8 cellular contexts compared by ENCODE assay signal in genomic region chr2:240434728-240435456, GRCh38. TPM values are rescaled to one million over a fixed set of nuclear protein-coding genes. Genes with fewer than 3 reads are reported as not detected.
DNase-seq lines count a peak whose midpoint lies in the region; FAIRE-seq and TF ChIP-seq lines count a peak whose summit lies in the region.

No MANE protein-coding gene starts in this region.

- TF ChIP-seq POLR2A in spleen (IDR thresholded peaks at IDR 0.05), result no peak

- TF ChIP-seq CTCF in bronchial epithelial cell (IDR thresholded peaks at IDR 0.05; ENCODE audit: insufficient read depth, low read length, severe bottlenecking) (no peak), spleen (IDR thresholded peaks at IDR 0.05 in 8 of 11, conservative IDR thresholded peaks at IDR 0.05 in 3 of 11) (no peak)

- intact Hi-C loops in spleen (cut with DNase I; ENCODE audit: low total_unique reads), result loop anchor here (10.0 kb wide), 1 partner anchor 370 kb away; no protein-coding TSS in a partner anchor

- WGBS in spleen, 5 donors, result 1 to 4% (median 2%) methylated on average over 28 to 71 of the region's 71 CpGs

- H3K27me3 ChIP-seq in bronchial epithelial cell (ENCODE audit: control insufficient read depth, insufficient read depth, low read length), result no peaks in the 10 kb centered on the region
- H3K27me3 ChIP-seq in spleen (replicated peaks in 1 of 7), result peaks cover 0 to 70% (median 35%) of the 10 kb centered on the region in 7 donors

- H3K4me3 ChIP-seq in bronchial epithelial cell (ENCODE audit: low read depth, low read length), result peak overlapping the region; percentile 75
- peak overlapping the region; percentile 45 to 81 (median 63) for H3K4me3 ChIP-seq in spleen

- no peaks in the 10 kb centered on the region for H3K9me3 ChIP-seq in spleen

- FAIRE-seq in bronchial epithelial cell (lab: Jason Lieb, UNC), result no peak

- H3K27ac ChIP-seq in spleen, result peak overlapping the region in 6 of 8 donors; percentile 58 to 87 (median 78)

- peak; percentile 92 for DNase-seq in EL
- peak; percentile 93 for DNase-seq in HCEC 1CT
- peak; percentile 16 for DNase-seq in NCI-H2081 treated with DMSO at 0.1 percent for 48 hours (lab: John Stamatoyannopoulos, UW)
- peak; percentile 51 to 74 (median 72) for DNase-seq in activated CD4-positive, CD25-positive, alpha-beta regulatory T cell (lab: John Stamatoyannopoulos, UW)
- peak; percentile 64 for DNase-seq in bronchial epithelial cell (ENCODE audit: low read depth)
- DNase-seq in inferior parietal cortex (ENCODE audit: extremely low spot score), result peak; percentile 69
- DNase-seq in spleen, result peak; percentile 95
- no peak for DNase-seq in OCI-M2 (lab: John Stamatoyannopoulos, UW; ENCODE audit: unreplicated experiment)

- H3K36me3 ChIP-seq in bronchial epithelial cell (ENCODE audit: control insufficient read depth, insufficient read depth, low read length) (peaks cover 5% of the 10 kb centered on the region), spleen (no peaks in the 10 kb centered on the region)

- H3K4me1 ChIP-seq in spleen, result peaks cover 0 to 46% (median 29%) of the 10 kb centered on the region in 6 donors

RNA-seq across cellular contexts. Expression of gene GPC1, which starts 0.6 kb away (rescaled TPM):
- total RNA-seq in bronchial epithelial cell (65.8 and 103 TPM in 2 replicates), spleen (10 to 100 TPM in 5 of 7 donors, 1 to 10 TPM in 2; 7.9 to 25.0 (median 18.6) TPM)
- polyA plus RNA-seq in spleen, result 10 to 100 TPM in 1 of 3 donors, 1 to 10 TPM in 2; 4.1 to 12.4 (median 9.1) TPM
